In genomic region chr4:11118513-11118912, GRCh38 we compare ENCODE assay signal across 28 cellular contexts.
"Had no signal": no experiment of that assay in that cellular context is flagged by ENCODE, and none has a peak within 500 bp of the region (broad histone marks: within the 10 kb centered on the region; RNA-seq: fewer than 3 reads in every experiment).

No MANE protein-coding gene starts in this region.

- FAIRE-seq: colon, endometrium, endothelial cell of umbilical vein, frontal cortex had no signal

- H3K36me3 ChIP-seq: colonic mucosa, esophagus muscularis mucosa, esophagus squamous epithelium, gastrocnemius medialis, gastroesophageal sphincter, heart left ventricle, heart right ventricle had no signal

- H3K4me1 ChIP-seq: colonic mucosa, esophagus muscularis mucosa, esophagus squamous epithelium, foreskin keratinocyte, gastrocnemius medialis, gastroesophageal sphincter, heart left ventricle, heart right ventricle had no signal

- H3K4me3 ChIP-seq: colonic mucosa, coronary artery, dorsolateral prefrontal cortex, esophagus muscularis mucosa, esophagus squamous epithelium, gastrocnemius medialis, gastroesophageal sphincter, heart left ventricle, heart right ventricle had no signal

- H3K27ac ChIP-seq: colonic mucosa, coronary artery, dorsolateral prefrontal cortex, epithelial cell of prostate, esophagus muscularis mucosa, esophagus squamous epithelium, foreskin keratinocyte, gastrocnemius medialis, gastroesophageal sphincter, heart left ventricle, heart right ventricle had no signal

- H3K9me3 ChIP-seq: colonic mucosa, esophagus squamous epithelium, gastrocnemius medialis had no signal

- ATAC-seq: effector memory CD8-positive, alpha-beta T cell; esophagus mucosa; foreskin keratinocyte; gastrocnemius medialis; gastroesophageal sphincter; heart left ventricle; heart right ventricle had no signal

- H3K27me3 ChIP-seq: colonic mucosa, esophagus muscularis mucosa, esophagus squamous epithelium, foreskin keratinocyte, gastrocnemius medialis had no signal

- DNase-seq: colonic mucosa; cortex of kidney; dermis blood vessel endothelial cell; dorsolateral prefrontal cortex; effector CD4-positive, alpha-beta T cell; effector CD8-positive, alpha-beta T cell; effector memory CD4-positive, alpha-beta T cell; effector memory CD8-positive, alpha-beta T cell; endodermal cell; erythroblast; esophagus squamous epithelium; foreskin fibroblast; foreskin keratinocyte; foreskin melanocyte; gastrocnemius medialis; glutamatergic neuron; head of caudate nucleus; heart left ventricle; heart right ventricle had no signal
